Comparison of ENCODE assay signal across 10 cellular contexts in genomic region chr2:190891370-190891769, GRCh38. TPM values are rescaled to one million over a fixed set of nuclear protein-coding genes. Genes with fewer than 3 reads are reported as not detected.
DNase-seq lines count a peak whose midpoint lies in the region; ATAC-seq and FAIRE-seq lines count a peak whose summit lies in the region.
"Had no signal": no experiment of that assay in that cellular context is flagged by ENCODE, and none has a peak within 500 bp of the region (broad histone marks: within the 10 kb centered on the region; RNA-seq: fewer than 3 reads in every experiment).

No MANE protein-coding gene starts in this region.

- H3K36me3 Mint-ChIP-seq in activated naive CD4-positive, alpha-beta T cell treated with anti-CD3 and anti-CD28 coated beads for 36 hours (ENCODE audit: low read depth) = peaks cover 34% of the 10 kb centered on the region
- H3K36me3 Mint-ChIP-seq in stimulated activated naive B cell treated with anti-CD40 and anti-IgM and Interleukin-4, amounts not matched to agents 10 μg/mL and 1 μg/mL and 100 μg/mL, for 72 hours = peaks cover 9 to 18% of the 10 kb centered on the region in 2 donors

- H3K4me1 Mint-ChIP-seq in activated naive CD4-positive, alpha-beta T cell treated with anti-CD3 and anti-CD28 coated beads for 36 hours (ENCODE audit: low read depth) = peaks cover 63% of the 10 kb centered on the region
- peaks cover 17 to 50% of the 10 kb centered on the region in 2 donors for H3K4me1 Mint-ChIP-seq in stimulated activated naive B cell treated with anti-CD40 and anti-IgM and Interleukin-4, amounts not matched to agents 10 μg/mL and 1 μg/mL and 100 μg/mL, for 72 hours

- peak; percentile 51 for ATAC-seq in HG02870 (IDR thresholded peaks at IDR 0.05; ENCODE audit: unreplicated experiment)
- peak; percentile 92 to 93 for ATAC-seq in stimulated activated naive B cell treated with anti-CD40 and anti-IgM and Interleukin-4, amounts not matched to agents 10 μg/mL and 1 μg/mL and 100 μg/mL, for 72 hours (replicated peaks)
- ATAC-seq: PC-3 had no signal

- CTCF ChIA-PET in activated naive CD4-positive, alpha-beta T cell treated with anti-CD3 and anti-CD28 coated beads for 36 hours (lab: Charles Lee) = no interaction called here

- no peaks in the 10 kb centered on the region for H3K9me3 ChIP-seq in small intestine (ENCODE audit: control insufficient read depth, low read depth)

- H3K4me3 Mint-ChIP-seq in activated naive CD4-positive, alpha-beta T cell treated with anti-CD3 and anti-CD28 coated beads for 36 hours = no peak overlapping the region
- H3K4me3 Mint-ChIP-seq in stimulated activated naive B cell treated with anti-CD40 and anti-IgM and Interleukin-4, amounts not matched to agents 10 μg/mL and 1 μg/mL and 100 μg/mL, for 72 hours = peak overlapping the region; percentile 50 to 51

- H3K4me3 ChIP-seq in small intestine (ENCODE audit: low read depth in 1 of 2, low read length in 2 of 2) = no peak overlapping the region

- no peaks in the 10 kb centered on the region for H3K27me3 ChIP-seq in small intestine (ENCODE audit: control insufficient read depth in 2 of 2, insufficient read depth in 2 of 2, low read length in 2 of 2)

- no peaks in the 10 kb centered on the region for H3K27me3 Mint-ChIP-seq in activated naive CD4-positive, alpha-beta T cell treated with anti-CD3 and anti-CD28 coated beads for 36 hours (ENCODE audit: low read depth)
- H3K27me3 Mint-ChIP-seq in stimulated activated naive B cell treated with anti-CD40 and anti-IgM and Interleukin-4, amounts not matched to agents 10 μg/mL and 1 μg/mL and 100 μg/mL, for 72 hours = no peaks in the 10 kb centered on the region

- peak overlapping the region; percentile 68 for H3K27ac Mint-ChIP-seq in activated naive CD4-positive, alpha-beta T cell treated with anti-CD3 and anti-CD28 coated beads for 36 hours
- peak overlapping the region; percentile 32 for H3K27ac Mint-ChIP-seq in stimulated activated naive B cell treated with anti-CD40 and anti-IgM and Interleukin-4, amounts not matched to agents 10 μg/mL and 1 μg/mL and 100 μg/mL, for 72 hours

- no peak overlapping the region for H3K27ac ChIP-seq in small intestine (ENCODE audit: low read depth in 1 of 2, low read length in 1 of 2)

- peaks cover 3% of the 10 kb centered on the region in 2 donors for H3K36me3 ChIP-seq in small intestine (ENCODE audit: control insufficient read depth in 2 of 2, insufficient read depth in 2 of 2, low read length in 2 of 2)

- DNase-seq in activated naive CD4-positive, alpha-beta T cell treated with anti-CD3 and anti-CD28 coated beads for 36 hours = no peak
- no peak for DNase-seq in activated naive CD4-positive, alpha-beta T cell (lab: John Stamatoyannopoulos, UW)
- DNase-seq in SIG-M5 treated with dmso at 0.1 percent for 504 hours (lab: John Stamatoyannopoulos, UW; ENCODE audit: unreplicated experiment) (peak; percentile 69), NCI-H526 treated with DMSO at 0.1 percent for 48 hours (lab: John Stamatoyannopoulos, UW) (no peak), small intestine (no peak)
- DNase-seq in stimulated activated naive B cell treated with anti-CD40 and anti-IgM and Interleukin-4, amounts not matched to agents 10 μg/mL and 1 μg/mL and 100 μg/mL, for 72 hours = no peak
- no peak for DNase-seq in activated effector memory CD4-positive, alpha-beta T cell treated with anti-CD3 and anti-CD28 coated beads, Interleukin-2, amount 50 U/mL, for 16 hours
- DNase-seq: PC-3, retina had no signal

- no peak for FAIRE-seq in small intestine (lab: Jason Lieb, UNC)

- H3K4me1 ChIP-seq in small intestine (ENCODE audit: control insufficient read depth in 2 of 2, insufficient read depth in 1 of 2, low read depth in 1 of 2, low read length in 1 of 2) = peaks cover 2 to 6% of the 10 kb centered on the region in 2 donors

- intact Hi-C loops in activated naive CD4-positive, alpha-beta T cell treated with anti-CD3 and anti-CD28 coated beads for 36 hours (cut with micrococcal nuclease) = no loop called here

- H3K9me3 Mint-ChIP-seq in activated naive CD4-positive, alpha-beta T cell treated with anti-CD3 and anti-CD28 coated beads for 36 hours = no peaks in the 10 kb centered on the region
- no peaks in the 10 kb centered on the region for H3K9me3 Mint-ChIP-seq in stimulated activated naive B cell treated with anti-CD40 and anti-IgM and Interleukin-4, amounts not matched to agents 10 μg/mL and 1 μg/mL and 100 μg/mL, for 72 hours

RNA-seq across cellular contexts. Expression of gene GLS, which starts 10.7 kb away (rescaled TPM):
- total RNA-seq in activated naive CD4-positive, alpha-beta T cell treated with anti-CD3 and anti-CD28 coated beads for 36 hours = 100 to 1,000 TPM; 248 to 255 TPM
- 10 to 100 TPM; 39.3 to 54.1 (median 43.2) TPM for polyA plus RNA-seq in small intestine
